Comparison of ENCODE assay signal across 2 cellular contexts in genomic region chr16:25143898-25144297, GRCh38.
TF ChIP-seq lines count a peak whose summit lies in the region.

No MANE protein-coding gene starts in this region.

TF ChIP-seq in K562, 482 proteins besides CTCF, POLR2A, EP300 and RAD21:
- TF ChIP-seq GATAD2A (IDR thresholded peaks at IDR 0.05) (no peak), ZNF431 (CRISPR knock-in tag; IDR thresholded peaks at IDR 0.05) (no peak), POU5F1 (IDR thresholded peaks at IDR 0.05; ENCODE audit: borderline replicate concordance, low read depth, low read length, partially characterized antibody) (no peak), TEAD4 (IDR thresholded peaks at IDR 0.05; ENCODE audit: low read length) (no peak), TEAD4 (CRISPR knock-in tag; IDR thresholded peaks at IDR 0.05; ENCODE audit: borderline replicate concordance) (no peak), ILF3 (IDR thresholded peaks at IDR 0.05; ENCODE audit: borderline replicate concordance) (no peak), ZBTB2 (IDR thresholded peaks at IDR 0.05) (no peak), EHMT2 (IDR thresholded peaks at IDR 0.05) (no peak), ZNF592 (IDR thresholded peaks at IDR 0.05) (no peak), ZBTB5 (IDR thresholded peaks at IDR 0.05) (no peak)

TF ChIP-seq in liver, 16 proteins besides CTCF, POLR2A, EP300 and RAD21 (continued from another document):
- TF ChIP-seq ZBTB33 (IDR thresholded peaks at IDR 0.05) (no peak), TAF1 (conservative IDR thresholded peaks at IDR 0.05) (no peak), NR2F2 (IDR thresholded peaks at IDR 0.05) (no peak), YY1 (IDR thresholded peaks at IDR 0.05) (no peak), EGR1 (IDR thresholded peaks at IDR 0.05; ENCODE audit: low read depth in 2 of 2) (no peak)
